1 cellular context compared by ENCODE assay signal in the genomic region with DNA sequence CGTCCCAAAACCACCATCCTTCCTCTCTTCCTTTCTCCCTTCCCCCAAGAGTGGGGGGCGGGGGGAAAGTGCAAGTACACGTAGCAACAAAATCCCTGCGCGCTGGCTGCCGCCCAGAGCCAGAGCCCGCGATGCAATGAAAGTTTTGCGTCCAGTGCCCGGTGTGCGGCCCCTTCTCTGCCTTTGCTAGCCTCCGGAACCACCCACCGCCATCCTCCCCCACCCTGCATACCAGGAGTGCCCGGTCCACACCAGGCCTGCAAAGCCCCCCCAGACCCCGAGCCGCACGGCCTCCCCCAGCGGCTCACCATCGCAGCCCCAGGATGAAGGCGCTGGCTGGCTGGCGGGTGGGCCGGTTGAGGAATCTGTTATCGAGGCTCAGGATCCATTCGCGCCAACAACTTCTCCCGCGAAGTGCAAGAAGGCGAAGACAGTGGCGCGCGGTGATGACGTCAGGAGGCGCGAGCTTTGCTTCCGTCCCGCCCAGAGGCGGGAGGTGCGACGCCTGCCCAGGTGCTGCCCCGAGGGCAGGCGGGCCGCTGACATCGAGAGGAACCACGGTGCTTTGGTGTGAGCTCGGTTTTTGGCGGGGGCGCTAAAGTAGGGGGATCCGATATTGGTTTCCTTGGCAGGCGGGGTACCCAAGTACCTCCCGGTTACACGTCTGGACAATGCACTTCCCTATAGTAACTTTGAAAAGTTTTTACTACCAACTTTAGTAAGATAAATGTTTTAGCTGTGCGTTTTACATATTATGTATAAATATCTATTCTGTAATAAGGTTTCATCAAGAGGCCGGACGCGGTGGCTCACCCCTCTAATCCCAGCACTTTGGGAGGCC.
TF ChIP-seq lines count a peak whose summit lies in the region.

A gene with protein sequence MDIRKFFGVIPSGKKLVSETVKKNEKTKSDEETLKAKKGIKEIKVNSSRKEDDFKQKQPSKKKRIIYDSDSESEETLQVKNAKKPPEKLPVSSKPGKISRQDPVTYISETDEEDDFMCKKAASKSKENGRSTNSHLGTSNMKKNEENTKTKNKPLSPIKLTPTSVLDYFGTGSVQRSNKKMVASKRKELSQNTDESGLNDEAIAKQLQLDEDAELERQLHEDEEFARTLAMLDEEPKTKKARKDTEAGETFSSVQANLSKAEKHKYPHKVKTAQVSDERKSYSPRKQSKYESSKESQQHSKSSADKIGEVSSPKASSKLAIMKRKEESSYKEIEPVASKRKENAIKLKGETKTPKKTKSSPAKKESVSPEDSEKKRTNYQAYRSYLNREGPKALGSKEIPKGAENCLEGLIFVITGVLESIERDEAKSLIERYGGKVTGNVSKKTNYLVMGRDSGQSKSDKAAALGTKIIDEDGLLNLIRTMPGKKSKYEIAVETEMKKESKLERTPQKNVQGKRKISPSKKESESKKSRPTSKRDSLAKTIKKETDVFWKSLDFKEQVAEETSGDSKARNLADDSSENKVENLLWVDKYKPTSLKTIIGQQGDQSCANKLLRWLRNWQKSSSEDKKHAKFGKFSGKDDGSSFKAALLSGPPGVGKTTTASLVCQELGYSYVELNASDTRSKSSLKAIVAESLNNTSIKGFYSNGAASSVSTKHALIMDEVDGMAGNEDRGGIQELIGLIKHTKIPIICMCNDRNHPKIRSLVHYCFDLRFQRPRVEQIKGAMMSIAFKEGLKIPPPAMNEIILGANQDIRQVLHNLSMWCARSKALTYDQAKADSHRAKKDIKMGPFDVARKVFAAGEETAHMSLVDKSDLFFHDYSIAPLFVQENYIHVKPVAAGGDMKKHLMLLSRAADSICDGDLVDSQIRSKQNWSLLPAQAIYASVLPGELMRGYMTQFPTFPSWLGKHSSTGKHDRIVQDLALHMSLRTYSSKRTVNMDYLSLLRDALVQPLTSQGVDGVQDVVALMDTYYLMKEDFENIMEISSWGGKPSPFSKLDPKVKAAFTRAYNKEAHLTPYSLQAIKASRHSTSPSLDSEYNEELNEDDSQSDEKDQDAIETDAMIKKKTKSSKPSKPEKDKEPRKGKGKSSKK (minus strand): TSS at position 432 of the 841 bp plus-strand sequence. CDS start 121 bp downstream, at position 311.

TF ChIP-seq in WTC11, 78 proteins besides CTCF, POLR2A, EP300 and RAD21 (continued from another document and continues in another):
- TF ChIP-seq CREM (CRISPR knock-in tag; IDR thresholded peaks at IDR 0.05) (peak; percentile 99), FOXJ3 (CRISPR knock-in tag; IDR thresholded peaks at IDR 0.05; ENCODE audit: borderline replicate concordance) (peak; percentile 95), ESRRA (CRISPR knock-in tag; IDR thresholded peaks at IDR 0.05; ENCODE audit: borderline replicate concordance) (peak; percentile 99), NR2C2 (CRISPR knock-in tag; IDR thresholded peaks at IDR 0.05) (peak; percentile 89), ZNF121 (CRISPR knock-in tag; IDR thresholded peaks at IDR 0.05) (peak; percentile 95), TEAD1 (CRISPR knock-in tag; IDR thresholded peaks at IDR 0.05) (peak; percentile 100), MXD4 (CRISPR knock-in tag; IDR thresholded peaks at IDR 0.05; ENCODE audit: borderline replicate concordance) (no peak), NFYB (CRISPR knock-in tag; conservative IDR thresholded peaks at IDR 0.05; ENCODE audit: low read depth) (peak; percentile 65), ZBTB21 (CRISPR knock-in tag; IDR thresholded peaks at IDR 0.05; ENCODE audit: borderline replicate concordance) (peak; percentile 98), ETV6 (CRISPR knock-in tag; IDR thresholded peaks at IDR 0.05) (peak; percentile 100), ZNF138 (CRISPR knock-in tag; conservative IDR thresholded peaks at IDR 0.05) (peak; percentile 98), ELF4 (CRISPR knock-in tag; IDR thresholded peaks at IDR 0.05; ENCODE audit: low read depth) (peak; percentile 97), FOXK1 (CRISPR knock-in tag; IDR thresholded peaks at IDR 0.05) (peak; percentile 99), ZNF232 (CRISPR knock-in tag; IDR thresholded peaks at IDR 0.05) (peak; percentile 100), MYBL2 (CRISPR knock-in tag; IDR thresholded peaks at IDR 0.05) (peak; percentile 99), PRRX2 (CRISPR knock-in tag; IDR thresholded peaks at IDR 0.05) (no peak), CREB1 (CRISPR knock-in tag; IDR thresholded peaks at IDR 0.05) (peak; percentile 100), JUN (CRISPR knock-in tag; IDR thresholded peaks at IDR 0.05) (peak; percentile 98), ZNF423 (CRISPR knock-in tag; IDR thresholded peaks at IDR 0.05) (no peak), OVOL2 (CRISPR knock-in tag; IDR thresholded peaks at IDR 0.05; ENCODE audit: borderline replicate concordance) (no peak), TCF7 (CRISPR knock-in tag; IDR thresholded peaks at IDR 0.05; ENCODE audit: low read depth) (peak; percentile 97), NFE2L1 (CRISPR knock-in tag; IDR thresholded peaks at IDR 0.05) (peak; percentile 100), ZNF263 (CRISPR knock-in tag; IDR thresholded peaks at IDR 0.05; ENCODE audit: low read depth) (0 out of 2 replicates have a peak, but pooled peaks have one; percentile 64)
- TF ChIP-seq, protein P1, sequence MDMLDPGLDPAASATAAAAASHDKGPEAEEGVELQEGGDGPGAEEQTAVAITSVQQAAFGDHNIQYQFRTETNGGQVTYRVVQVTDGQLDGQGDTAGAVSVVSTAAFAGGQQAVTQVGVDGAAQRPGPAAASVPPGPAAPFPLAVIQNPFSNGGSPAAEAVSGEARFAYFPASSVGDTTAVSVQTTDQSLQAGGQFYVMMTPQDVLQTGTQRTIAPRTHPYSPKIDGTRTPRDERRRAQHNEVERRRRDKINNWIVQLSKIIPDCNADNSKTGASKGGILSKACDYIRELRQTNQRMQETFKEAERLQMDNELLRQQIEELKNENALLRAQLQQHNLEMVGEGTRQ (CRISPR knock-in tag; IDR thresholded peaks at IDR 0.05): peak; percentile 63
- TF ChIP-seq, protein P2, sequence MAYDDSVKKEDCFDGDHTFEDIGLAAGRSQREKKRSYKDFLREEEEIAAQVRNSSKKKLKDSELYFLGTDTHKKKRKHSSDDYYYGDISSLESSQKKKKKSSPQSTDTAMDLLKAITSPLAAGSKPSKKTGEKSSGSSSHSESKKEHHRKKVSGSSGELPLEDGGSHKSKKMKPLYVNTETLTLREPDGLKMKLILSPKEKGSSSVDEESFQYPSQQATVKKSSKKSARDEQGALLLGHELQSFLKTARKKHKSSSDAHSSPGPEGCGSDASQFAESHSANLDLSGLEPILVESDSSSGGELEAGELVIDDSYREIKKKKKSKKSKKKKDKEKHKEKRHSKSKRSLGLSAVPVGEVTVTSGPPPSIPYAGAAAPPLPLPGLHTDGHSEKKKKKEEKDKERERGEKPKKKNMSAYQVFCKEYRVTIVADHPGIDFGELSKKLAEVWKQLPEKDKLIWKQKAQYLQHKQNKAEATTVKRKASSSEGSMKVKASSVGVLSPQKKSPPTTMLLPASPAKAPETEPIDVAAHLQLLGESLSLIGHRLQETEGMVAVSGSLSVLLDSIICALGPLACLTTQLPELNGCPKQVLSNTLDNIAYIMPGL (CRISPR knock-in tag; IDR thresholded peaks at IDR 0.05): peak; percentile 98; the same call in 1 of the 2 replicates
- TF ChIP-seq, protein P3, sequence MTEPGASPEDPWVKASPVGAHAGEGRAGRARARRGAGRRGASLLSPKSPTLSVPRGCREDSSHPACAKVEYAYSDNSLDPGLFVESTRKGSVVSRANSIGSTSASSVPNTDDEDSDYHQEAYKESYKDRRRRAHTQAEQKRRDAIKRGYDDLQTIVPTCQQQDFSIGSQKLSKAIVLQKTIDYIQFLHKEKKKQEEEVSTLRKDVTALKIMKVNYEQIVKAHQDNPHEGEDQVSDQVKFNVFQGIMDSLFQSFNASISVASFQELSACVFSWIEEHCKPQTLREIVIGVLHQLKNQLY (CRISPR knock-in tag; IDR thresholded peaks at IDR 0.05): peak; percentile 98
- TF ChIP-seq, protein P4, sequence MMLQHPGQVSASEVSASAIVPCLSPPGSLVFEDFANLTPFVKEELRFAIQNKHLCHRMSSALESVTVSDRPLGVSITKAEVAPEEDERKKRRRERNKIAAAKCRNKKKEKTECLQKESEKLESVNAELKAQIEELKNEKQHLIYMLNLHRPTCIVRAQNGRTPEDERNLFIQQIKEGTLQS (CRISPR knock-in tag; conservative IDR thresholded peaks at IDR 0.05): peak; percentile 95
- TF ChIP-seq, protein P5, sequence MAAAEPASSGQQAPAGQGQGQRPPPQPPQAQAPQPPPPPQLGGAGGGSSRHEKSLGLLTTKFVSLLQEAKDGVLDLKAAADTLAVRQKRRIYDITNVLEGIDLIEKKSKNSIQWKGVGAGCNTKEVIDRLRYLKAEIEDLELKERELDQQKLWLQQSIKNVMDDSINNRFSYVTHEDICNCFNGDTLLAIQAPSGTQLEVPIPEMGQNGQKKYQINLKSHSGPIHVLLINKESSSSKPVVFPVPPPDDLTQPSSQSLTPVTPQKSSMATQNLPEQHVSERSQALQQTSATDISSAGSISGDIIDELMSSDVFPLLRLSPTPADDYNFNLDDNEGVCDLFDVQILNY (CRISPR knock-in tag; IDR thresholded peaks at IDR 0.05): peak; percentile 100
- TF ChIP-seq, protein P6, sequence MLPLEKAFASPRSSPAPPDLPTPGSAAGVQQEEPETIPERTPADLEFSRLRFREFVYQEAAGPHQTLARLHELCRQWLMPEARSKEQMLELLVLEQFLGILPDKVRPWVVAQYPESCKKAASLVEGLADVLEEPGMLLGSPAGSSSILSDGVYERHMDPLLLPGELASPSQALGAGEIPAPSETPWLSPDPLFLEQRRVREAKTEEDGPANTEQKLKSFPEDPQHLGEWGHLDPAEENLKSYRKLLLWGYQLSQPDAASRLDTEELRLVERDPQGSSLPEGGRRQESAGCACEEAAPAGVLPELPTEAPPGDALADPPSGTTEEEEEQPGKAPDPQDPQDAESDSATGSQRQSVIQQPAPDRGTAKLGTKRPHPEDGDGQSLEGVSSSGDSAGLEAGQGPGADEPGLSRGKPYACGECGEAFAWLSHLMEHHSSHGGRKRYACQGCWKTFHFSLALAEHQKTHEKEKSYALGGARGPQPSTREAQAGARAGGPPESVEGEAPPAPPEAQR (CRISPR knock-in tag; IDR thresholded peaks at IDR 0.05): no peak
- TF ChIP-seq, protein P7, sequence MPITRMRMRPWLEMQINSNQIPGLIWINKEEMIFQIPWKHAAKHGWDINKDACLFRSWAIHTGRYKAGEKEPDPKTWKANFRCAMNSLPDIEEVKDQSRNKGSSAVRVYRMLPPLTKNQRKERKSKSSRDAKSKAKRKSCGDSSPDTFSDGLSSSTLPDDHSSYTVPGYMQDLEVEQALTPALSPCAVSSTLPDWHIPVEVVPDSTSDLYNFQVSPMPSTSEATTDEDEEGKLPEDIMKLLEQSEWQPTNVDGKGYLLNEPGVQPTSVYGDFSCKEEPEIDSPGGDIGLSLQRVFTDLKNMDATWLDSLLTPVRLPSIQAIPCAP (CRISPR knock-in tag; IDR thresholded peaks at IDR 0.05): peak; percentile 99
- TF ChIP-seq, protein P8, sequence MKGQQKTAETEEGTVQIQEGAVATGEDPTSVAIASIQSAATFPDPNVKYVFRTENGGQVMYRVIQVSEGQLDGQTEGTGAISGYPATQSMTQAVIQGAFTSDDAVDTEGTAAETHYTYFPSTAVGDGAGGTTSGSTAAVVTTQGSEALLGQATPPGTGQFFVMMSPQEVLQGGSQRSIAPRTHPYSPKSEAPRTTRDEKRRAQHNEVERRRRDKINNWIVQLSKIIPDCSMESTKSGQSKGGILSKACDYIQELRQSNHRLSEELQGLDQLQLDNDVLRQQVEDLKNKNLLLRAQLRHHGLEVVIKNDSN (CRISPR knock-in tag; IDR thresholded peaks at IDR 0.05): peak; percentile 91
- TF ChIP-seq, protein P9, sequence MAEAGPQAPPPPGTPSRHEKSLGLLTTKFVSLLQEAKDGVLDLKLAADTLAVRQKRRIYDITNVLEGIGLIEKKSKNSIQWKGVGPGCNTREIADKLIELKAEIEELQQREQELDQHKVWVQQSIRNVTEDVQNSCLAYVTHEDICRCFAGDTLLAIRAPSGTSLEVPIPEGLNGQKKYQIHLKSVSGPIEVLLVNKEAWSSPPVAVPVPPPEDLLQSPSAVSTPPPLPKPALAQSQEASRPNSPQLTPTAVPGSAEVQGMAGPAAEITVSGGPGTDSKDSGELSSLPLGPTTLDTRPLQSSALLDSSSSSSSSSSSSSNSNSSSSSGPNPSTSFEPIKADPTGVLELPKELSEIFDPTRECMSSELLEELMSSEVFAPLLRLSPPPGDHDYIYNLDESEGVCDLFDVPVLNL (CRISPR knock-in tag; IDR thresholded peaks at IDR 0.05; ENCODE audit: borderline replicate concordance, low read depth): peak; percentile 98
- TF ChIP-seq, protein P10, sequence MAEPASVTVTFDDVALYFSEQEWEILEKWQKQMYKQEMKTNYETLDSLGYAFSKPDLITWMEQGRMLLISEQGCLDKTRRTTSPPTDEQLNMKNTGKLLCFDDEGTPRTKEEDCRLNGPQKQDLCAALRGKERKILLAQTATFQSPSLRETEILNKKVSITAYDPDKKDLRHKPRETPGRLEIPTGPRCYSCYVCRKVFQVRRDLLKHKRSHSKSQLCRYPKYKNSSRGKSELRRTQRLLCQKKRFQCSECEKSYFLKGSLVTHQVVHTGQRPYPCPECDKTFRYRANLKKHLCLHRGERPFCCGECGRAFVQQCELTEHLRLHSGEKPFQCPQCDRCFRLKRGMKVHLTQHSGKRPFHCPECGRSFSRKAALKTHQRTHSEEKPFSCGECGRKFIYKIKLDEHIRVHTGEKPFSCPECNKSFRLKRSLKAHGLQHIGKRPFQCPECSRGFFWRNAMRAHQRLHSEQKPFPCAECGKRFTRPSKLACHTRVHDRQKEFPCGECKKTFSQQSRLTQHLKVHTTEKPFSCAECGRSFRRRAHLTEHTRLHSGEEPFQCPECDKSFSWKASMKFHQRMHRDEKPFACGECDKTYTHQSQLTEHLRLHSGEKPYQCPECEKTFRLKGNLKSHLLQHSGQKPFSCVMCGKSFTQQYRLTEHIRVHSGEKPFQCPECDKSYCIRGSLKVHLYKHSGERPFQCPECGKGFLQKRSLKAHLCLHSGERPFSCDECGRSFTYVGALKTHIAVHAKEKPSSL (CRISPR knock-in tag; conservative IDR thresholded peaks at IDR 0.05): no peak
- TF ChIP-seq, protein P11, sequence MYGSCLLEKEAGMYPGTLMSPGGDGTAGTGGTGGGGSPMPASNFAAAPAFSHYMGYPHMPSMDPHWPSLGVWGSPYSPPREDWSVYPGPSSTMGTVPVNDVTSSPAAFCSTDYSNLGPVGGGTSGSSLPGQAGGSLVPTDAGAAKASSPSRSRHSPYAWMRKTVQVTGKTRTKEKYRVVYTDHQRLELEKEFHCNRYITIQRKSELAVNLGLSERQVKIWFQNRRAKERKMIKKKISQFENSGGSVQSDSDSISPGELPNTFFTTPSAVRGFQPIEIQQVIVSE (CRISPR knock-in tag; IDR thresholded peaks at IDR 0.05; ENCODE audit: borderline replicate concordance): no peak
- TF ChIP-seq, protein P12, sequence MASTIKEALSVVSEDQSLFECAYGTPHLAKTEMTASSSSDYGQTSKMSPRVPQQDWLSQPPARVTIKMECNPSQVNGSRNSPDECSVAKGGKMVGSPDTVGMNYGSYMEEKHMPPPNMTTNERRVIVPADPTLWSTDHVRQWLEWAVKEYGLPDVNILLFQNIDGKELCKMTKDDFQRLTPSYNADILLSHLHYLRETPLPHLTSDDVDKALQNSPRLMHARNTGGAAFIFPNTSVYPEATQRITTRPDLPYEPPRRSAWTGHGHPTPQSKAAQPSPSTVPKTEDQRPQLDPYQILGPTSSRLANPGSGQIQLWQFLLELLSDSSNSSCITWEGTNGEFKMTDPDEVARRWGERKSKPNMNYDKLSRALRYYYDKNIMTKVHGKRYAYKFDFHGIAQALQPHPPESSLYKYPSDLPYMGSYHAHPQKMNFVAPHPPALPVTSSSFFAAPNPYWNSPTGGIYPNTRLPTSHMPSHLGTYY (CRISPR knock-in tag; IDR thresholded peaks at IDR 0.05): no peak
- TF ChIP-seq, protein P13, sequence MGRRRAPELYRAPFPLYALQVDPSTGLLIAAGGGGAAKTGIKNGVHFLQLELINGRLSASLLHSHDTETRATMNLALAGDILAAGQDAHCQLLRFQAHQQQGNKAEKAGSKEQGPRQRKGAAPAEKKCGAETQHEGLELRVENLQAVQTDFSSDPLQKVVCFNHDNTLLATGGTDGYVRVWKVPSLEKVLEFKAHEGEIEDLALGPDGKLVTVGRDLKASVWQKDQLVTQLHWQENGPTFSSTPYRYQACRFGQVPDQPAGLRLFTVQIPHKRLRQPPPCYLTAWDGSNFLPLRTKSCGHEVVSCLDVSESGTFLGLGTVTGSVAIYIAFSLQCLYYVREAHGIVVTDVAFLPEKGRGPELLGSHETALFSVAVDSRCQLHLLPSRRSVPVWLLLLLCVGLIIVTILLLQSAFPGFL (CRISPR knock-in tag; IDR thresholded peaks at IDR 0.05; ENCODE audit: borderline replicate concordance): peak; percentile 89
